8 cellular contexts compared by ENCODE assay signal in the genomic region with DNA sequence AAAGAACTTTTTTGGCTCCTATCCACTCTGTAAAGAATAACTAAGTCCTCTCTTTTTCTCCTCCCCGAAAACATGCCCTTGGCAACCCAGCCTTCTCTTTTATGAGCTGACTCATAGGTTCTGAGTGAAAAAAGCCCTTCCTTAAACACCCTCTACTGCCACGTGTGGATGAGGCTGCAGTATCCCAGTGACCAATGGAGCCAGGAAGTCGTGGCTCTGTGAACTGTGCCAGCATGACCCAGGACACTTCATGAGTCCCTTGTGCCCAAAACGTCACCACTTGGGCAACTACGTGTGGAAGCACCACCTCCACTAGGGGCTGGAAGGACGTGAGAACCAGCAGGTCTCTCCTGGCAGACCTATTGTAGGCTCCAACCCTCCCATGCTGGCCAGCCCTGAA.
DNase-seq lines count a peak whose midpoint lies in the region; ATAC-seq and TF ChIP-seq lines count a peak whose summit lies in the region.

No MANE protein-coding gene starts in this region.

- no peaks in the 10 kb centered on the region for H3K27me3 ChIP-seq in rectal smooth muscle tissue (ENCODE audit: control insufficient read depth, insufficient read depth, low read length)

- peak overlapping the region; percentile 68 for H3K27ac ChIP-seq in rectal smooth muscle tissue (ENCODE audit: low read depth, low read length)

- no peak overlapping the region for H3K4me3 ChIP-seq in rectal smooth muscle tissue (ENCODE audit: low read length)

- peaks cover 12% of the 10 kb centered on the region for H3K4me1 ChIP-seq in rectal smooth muscle tissue (ENCODE audit: control insufficient read depth, insufficient read depth, low read length)

- ATAC-seq in Right ventricle myocardium superior (ENCODE audit: poor library complexity), result peak; percentile 76

- TF ChIP-seq CTCF in GM10266 (IDR thresholded peaks at IDR 0.05; ENCODE audit: control insufficient read depth, insufficient read depth, low read depth, missing control alignments), result no peak

- H3K36me3 ChIP-seq in rectal smooth muscle tissue (ENCODE audit: control insufficient read depth, insufficient read depth, low read length), result no peaks in the 10 kb centered on the region

- intact Hi-C loops in Right ventricle myocardium superior (cut with DNase I), result no loop called here

- peak; percentile 77 for DNase-seq in Daoy (ENCODE audit: low read depth)
- peak; percentile 66 for DNase-seq in T1000 (lab: John Stamatoyannopoulos, UW)
- DNase-seq in Right ventricle myocardium superior, result peak; percentile 57
- DNase-seq in NCI-H1105 treated with DMSO at 0.1 percent for 48 hours (lab: John Stamatoyannopoulos, UW), result no peak
- no peak for DNase-seq in NCI-H1105 (lab: John Stamatoyannopoulos, UW)
- no peak for DNase-seq in NCI-H748 treated with DMSO at 0.1 percent for 48 hours (lab: John Stamatoyannopoulos, UW)
- no peak for DNase-seq in GM10266 (ENCODE audit: extremely low spot score)

- H3K9ac ChIP-seq in rectal smooth muscle tissue (ENCODE audit: low read length), result no peak overlapping the region

Comparison
In these comparisons a context has a peak if more than half of its experiments do, and no peak if none do; other contexts are left out.
1. DNase-seq: peak in Daoy (single experiment), T1000 (single experiment) and Right ventricle myocardium superior (single experiment); none in NCI-H1105 treated with DMSO at 0.1 percent for 48 hours (single experiment), NCI-H1105 (single experiment), NCI-H748 treated with DMSO at 0.1 percent for 48 hours (single experiment) and GM10266 (single experiment).